1 cellular context compared by ENCODE assay signal in genomic region chr3:43379343-43379742, GRCh38.
TF ChIP-seq lines count a peak whose summit lies in the region.

No MANE protein-coding gene starts in this region.

TF ChIP-seq in liver, 16 proteins besides CTCF, POLR2A, EP300 and RAD21 (continued from another document):
- TF ChIP-seq SP1 (IDR thresholded peaks at IDR 0.05) (peak; percentile 26), ATF3 (IDR thresholded peaks at IDR 0.05) (no peak), MAX (IDR thresholded peaks at IDR 0.05) (no peak), HNF4G (IDR thresholded peaks at IDR 0.05) (no peak), TAF1 (conservative IDR thresholded peaks at IDR 0.05) (no peak), YY1 (IDR thresholded peaks at IDR 0.05) (no peak), REST (IDR thresholded peaks at IDR 0.05) (no peak), HNF4A (conservative IDR thresholded peaks at IDR 0.05) (no peak), FOXA1 (IDR thresholded peaks at IDR 0.05) (no peak), GABPA (IDR thresholded peaks at IDR 0.05 in 1 of 2, conservative IDR thresholded peaks at IDR 0.05 in 1 of 2) (no peak), EGR1 (IDR thresholded peaks at IDR 0.05; ENCODE audit: low read depth in 2 of 2) (no peak)
